Comparison of ENCODE assay signal across 20 cellular contexts in genomic region chr10:65346466-65346865, GRCh38.
DNase-seq lines count a peak whose midpoint lies in the region; ATAC-seq, FAIRE-seq and TF ChIP-seq lines count a peak whose summit lies in the region.
"Had no signal": no experiment of that assay in that cellular context is flagged by ENCODE, and none has a peak within 500 bp of the region (broad histone marks: within the 10 kb centered on the region; RNA-seq: fewer than 3 reads in every experiment).

No MANE protein-coding gene starts in this region.

- H2BK20ac ChIP-seq in H1 (ENCODE audit: low read length) = no peak overlapping the region

- no peak overlapping the region for H3K27ac ChIP-seq in Karpas-422 (ENCODE audit: low read length)
- H3K27ac ChIP-seq in H1 (ENCODE audit: low read depth, low read length) = no peak overlapping the region
- H3K27ac ChIP-seq: A549, BLaER1, GM23248, HL-60 had no signal

- H3K18ac ChIP-seq in H1 (ENCODE audit: extremely low read depth, low read length) = no peak overlapping the region

- no peak overlapping the region for H2BK5ac ChIP-seq in H1 (ENCODE audit: low read depth, low read length)

- H3K14ac ChIP-seq in H1 (ENCODE audit: insufficient read length) = no peak overlapping the region

- H3K4me1 ChIP-seq in Karpas-422 (ENCODE audit: low read length) = peaks cover 20% of the 10 kb centered on the region
- H3K4me1 ChIP-seq in H1 (replicated peaks in 1 of 4; ENCODE audit: control insufficient read depth in 3 of 4, insufficient read depth in 4 of 4, low read length in 3 of 4) = peaks cover 0 to 3% (median 0%) of the 10 kb centered on the region in 4 experiments; a peak in 1 of 7 replicates
- H3K4me1 ChIP-seq: A549, BLaER1 had no signal

- peak overlapping the region; percentile 32; the same call in 1 of the 2 replicates for H3K9ac ChIP-seq in Karpas-422 (ENCODE audit: low read length)
- H3K9ac ChIP-seq in H1 (replicated peaks in 1 of 4; ENCODE audit: extremely low read depth in 1 of 4, low read depth in 3 of 4, low read length in 3 of 4) = no peak overlapping the region
- H3K9ac ChIP-seq: BLaER1, GM23248 had no signal

- H3K27me3 ChIP-seq in Karpas-422 (ENCODE audit: low read length) (no peaks in the 10 kb centered on the region), H1 (replicated peaks in 1 of 4; ENCODE audit: control insufficient read depth in 3 of 4, extremely low read depth in 1 of 4, insufficient read depth in 3 of 4, low read length in 3 of 4) (no peaks in the 10 kb centered on the region)
- H3K27me3 ChIP-seq: BLaER1 had no signal

- no peak overlapping the region for H4K8ac ChIP-seq in H1 (ENCODE audit: extremely low read depth, insufficient read depth, low read length)

- no peak for ATAC-seq in sciatic nerve
- ATAC-seq: A549 had no signal

- no peak for TF ChIP-seq CTCF in H1 (IDR thresholded peaks at IDR 0.05; ENCODE audit: control extremely low read depth in 1 of 3, insufficient read depth in 1 of 3, low read depth in 1 of 3, low read length in 3 of 3)

- H3K9me3 ChIP-seq in Karpas-422 (ENCODE audit: low read length) = no peaks in the 10 kb centered on the region
- H3K9me3 ChIP-seq in H1 (ENCODE audit: insufficient read depth in 2 of 2, low read depth in 1 of 2, low read length in 1 of 2) = no peaks in the 10 kb centered on the region
- H3K9me3 ChIP-seq: A549, BLaER1 had no signal

- H3K9me2 ChIP-seq in Karpas-422 (replicated peaks; ENCODE audit: insufficient read depth, low read length) = no peaks in the 10 kb centered on the region

- H2BK15ac ChIP-seq in H1 (ENCODE audit: low read length) = no peak overlapping the region

- peak; percentile 44 for DNase-seq in Karpas-422
- peak; percentile 0 for DNase-seq in NCI-H69 (lab: John Stamatoyannopoulos, UW)
- DNase-seq in H1 (ENCODE audit: low read depth in 1 of 2, low spot score in 2 of 2) = no peak
- peak; percentile 46 for DNase-seq in left kidney (ENCODE audit: low read depth, low spot score)
- DNase-seq in A172 (ENCODE audit: low spot score) = no peak
- DNase-seq in NCI-H187 (lab: John Stamatoyannopoulos, UW) = no peak
- DNase-seq in AG20443 (ENCODE audit: low spot score) = no peak
- no peak for DNase-seq in sciatic nerve (ENCODE audit: low spot score)
- DNase-seq: CD4-positive, alpha-beta memory T cell; DMS153; DMS79; GDM1; GM23248; HCEC 1CT had no signal

- TF ChIP-seq EP300 in H1 (IDR thresholded peaks at IDR 0.05; ENCODE audit: borderline replicate concordance in 1 of 2, low read depth in 2 of 2, low read length in 2 of 2) = no peak

- H2BK120ac ChIP-seq in H1 (replicated peaks; ENCODE audit: low read depth, low read length) = no peak overlapping the region

- FAIRE-seq in H1 (lab: Jason Lieb, UNC) = no peak
- FAIRE-seq: A549, GM12892, GM18507, H54 had no signal

- TF ChIP-seq POLR2A in H1 (IDR thresholded peaks at IDR 0.05; ENCODE audit: control extremely low read depth in 1 of 2, low read depth in 2 of 2, low read length in 2 of 2) = no peak

- H3K4ac ChIP-seq in H1 (replicated peaks; ENCODE audit: insufficient read length, low read depth, low read length) = no peak overlapping the region

- no peak for TF ChIP-seq RAD21 in H1 (IDR thresholded peaks at IDR 0.05 in 1 of 2, conservative IDR thresholded peaks at IDR 0.05 in 1 of 2; ENCODE audit: low read depth in 2 of 2, low read length in 2 of 2)

- intact Hi-C loops in sciatic nerve (cut with DNase I) = no loop called here

- POLR2A ChIA-PET in H1 (lab: Charles Lee; ENCODE audit: partially characterized antibody) = no interaction called here

- no peak overlapping the region for H3K4me3 ChIP-seq in Karpas-422 (ENCODE audit: low read length)
- H3K4me3 ChIP-seq in H1 (ENCODE audit: extremely low read depth in 1 of 4, insufficient read depth in 2 of 4, low read depth in 3 of 4, low read length in 4 of 4) = no peak overlapping the region
- H3K4me3 ChIP-seq: A549, BLaER1, GM23248 had no signal

- no peak overlapping the region for H2AK5ac ChIP-seq in H1 (ENCODE audit: low read depth, low read length)

- CTCF ChIA-PET in H1 (lab: Charles Lee; ENCODE audit: partially characterized antibody) = interaction anchor here (0.7 kb wide), 1 partner anchor 752 kb away, joined by 3 read pairs; no protein-coding TSS in a partner anchor

- H4K20me1 ChIP-seq in Karpas-422 (ENCODE audit: insufficient read depth, low read depth, low read length) (no peaks in the 10 kb centered on the region), H1 (replicated peaks in 1 of 2; ENCODE audit: control insufficient read depth in 1 of 2, insufficient read depth in 2 of 2, low read length in 2 of 2) (no peaks in the 10 kb centered on the region)
- H4K20me1 ChIP-seq: BLaER1 had no signal

- H3K36me3 ChIP-seq in Karpas-422 (ENCODE audit: insufficient read depth, low read length) (no peaks in the 10 kb centered on the region), H1 (ENCODE audit: control insufficient read depth in 2 of 4, insufficient read depth in 4 of 4, low read length in 3 of 4) (no peaks in the 10 kb centered on the region)
- H3K36me3 ChIP-seq: BLaER1 had no signal

- H3K23ac ChIP-seq in H1 (ENCODE audit: insufficient read length) = no peak overlapping the region

- no peak overlapping the region for H3K56ac ChIP-seq in H1 (replicated peaks; ENCODE audit: insufficient read length, low read depth, low read length)

- H4K91ac ChIP-seq in H1 (replicated peaks; ENCODE audit: insufficient read length, low read length) = no peak overlapping the region

- WGBS in H1 (ENCODE audit: extremely low coverage in 1 of 2, insufficient coverage in 1 of 2, insufficient read length in 1 of 2, insufficient replicate concordance in 2 of 2, low coverage in 1 of 2, low lambda C conversion rate in 2 of 2, missing lambda C conversion rate in 1 of 2), 2 experiments = 94% methylated on average over 3 of the region's 3 CpGs; no CpG with 5 or more reads in 1 of the 2 experiments

- H2BK12ac ChIP-seq in H1 (ENCODE audit: low read depth, low read length) = no peak overlapping the region

- H3K4me2 ChIP-seq in Karpas-422 (ENCODE audit: low read depth, low read length, poor library complexity, severe bottlenecking) = peak overlapping the region; percentile 62
- no peak overlapping the region for H3K4me2 ChIP-seq in H1 (ENCODE audit: insufficient read depth in 1 of 2, low read depth in 2 of 2, low read length in 2 of 2)
- H3K4me2 ChIP-seq: A549, BLaER1 had no signal

- no peaks in the 10 kb centered on the region for H3K79me2 ChIP-seq in Karpas-422 (ENCODE audit: low read length)
- H3K79me2 ChIP-seq in H1 (ENCODE audit: control insufficient read depth in 1 of 2, insufficient read depth in 2 of 2, low read length in 2 of 2) = no peaks in the 10 kb centered on the region

- no peak overlapping the region for H4K5ac ChIP-seq in H1 (ENCODE audit: insufficient read length, low read depth, low read length)

- H2AFZ ChIP-seq in Karpas-422 (ENCODE audit: low read length) (peak overlapping the region; percentile 90), H1 (ENCODE audit: low read length) (peak overlapping the region; percentile 74; the same call in 1 of the 2 replicates)
- H2AFZ ChIP-seq: GM23248 had no signal

- no peaks in the 10 kb centered on the region for H3K23me2 ChIP-seq in H1 (ENCODE audit: low read depth, low read length)

- H3K79me1 ChIP-seq in H1 (ENCODE audit: low read depth, low read length) = no peaks in the 10 kb centered on the region

TF ChIP-seq in H1, 55 proteins besides CTCF, POLR2A, EP300 and RAD21 (continues in another document):
- TF ChIP-seq BCL11A (IDR thresholded peaks at IDR 0.05; ENCODE audit: low read depth in 2 of 2, low read length in 2 of 2) (no peak), BRCA1 (IDR thresholded peaks at IDR 0.05; ENCODE audit: low read depth, low read length) (no peak), TCF12 (IDR thresholded peaks at IDR 0.05; ENCODE audit: low read depth, low read length) (no peak), FOSL1 (IDR thresholded peaks at IDR 0.05; ENCODE audit: insufficient read depth, low read depth, low read length) (no peak)
- TF ChIP-seq, protein P1, sequence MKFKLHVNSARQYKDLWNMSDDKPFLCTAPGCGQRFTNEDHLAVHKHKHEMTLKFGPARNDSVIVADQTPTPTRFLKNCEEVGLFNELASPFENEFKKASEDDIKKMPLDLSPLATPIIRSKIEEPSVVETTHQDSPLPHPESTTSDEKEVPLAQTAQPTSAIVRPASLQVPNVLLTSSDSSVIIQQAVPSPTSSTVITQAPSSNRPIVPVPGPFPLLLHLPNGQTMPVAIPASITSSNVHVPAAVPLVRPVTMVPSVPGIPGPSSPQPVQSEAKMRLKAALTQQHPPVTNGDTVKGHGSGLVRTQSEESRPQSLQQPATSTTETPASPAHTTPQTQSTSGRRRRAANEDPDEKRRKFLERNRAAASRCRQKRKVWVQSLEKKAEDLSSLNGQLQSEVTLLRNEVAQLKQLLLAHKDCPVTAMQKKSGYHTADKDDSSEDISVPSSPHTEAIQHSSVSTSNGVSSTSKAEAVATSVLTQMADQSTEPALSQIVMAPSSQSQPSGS (IDR thresholded peaks at IDR 0.05; ENCODE audit: low read length) = no peak

Comparison
In these comparisons a context has a peak if more than half of its experiments do, and no peak if none do; other contexts are left out.
1. DNase-seq: peak in Karpas-422 (single experiment), NCI-H69 (single experiment) and left kidney (single experiment); none in H1 (0 of 2), A172 (single experiment), NCI-H187 (0 of 2), AG20443 (single experiment) and sciatic nerve (single experiment).